In the genomic region with DNA sequence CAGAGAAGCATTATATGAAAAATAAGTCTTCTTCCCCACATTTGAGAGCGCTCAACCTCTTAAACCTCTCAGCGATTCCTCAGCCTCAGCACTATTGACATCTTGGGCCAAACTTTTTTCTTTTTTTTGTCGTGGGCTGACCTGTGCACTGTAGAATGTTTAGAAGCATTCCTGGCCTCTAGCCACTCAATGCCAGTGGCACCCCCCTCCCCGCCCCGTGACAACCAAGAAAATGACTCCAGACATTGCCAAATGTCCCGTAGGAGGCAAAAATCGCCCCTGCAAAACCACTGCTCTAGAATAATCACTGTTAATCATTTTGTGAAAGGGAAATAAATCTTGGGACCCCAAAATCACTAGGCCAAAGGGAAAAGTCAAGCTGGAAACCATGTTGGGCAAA, we compare ENCODE assay signal across 20 cellular contexts.
DNase-seq lines count a peak whose midpoint lies in the region; ATAC-seq, FAIRE-seq and TF ChIP-seq lines count a peak whose summit lies in the region.
"Had no signal": no experiment of that assay in that cellular context is flagged by ENCODE, and none has a peak within 500 bp of the region (broad histone marks: within the 10 kb centered on the region; RNA-seq: fewer than 3 reads in every experiment).

No MANE protein-coding gene starts in this region.

- no peak for TF ChIP-seq CTCF in A549 (IDR thresholded peaks at IDR 0.05)
- no peak for TF ChIP-seq CTCF in mesothelial cell of epicardium (IDR thresholded peaks at IDR 0.05; ENCODE audit: unreplicated experiment)

- H3K27ac ChIP-seq in A549, result peak overlapping the region; percentile 61 to 69
- H3K27ac ChIP-seq: HL-60 had no signal

- H3K4me3 Mint-ChIP-seq in IgD-negative memory B cell (peak overlapping the region in 3 of 4 donors; percentile 42 to 58 (median 54)), mesothelial cell of epicardium (no peak overlapping the region)
- H3K4me3 Mint-ChIP-seq: CD8-positive, alpha-beta T cell had no signal

- ATAC-seq in A549, result no peak
- ATAC-seq in HG02763 (IDR thresholded peaks at IDR 0.05; ENCODE audit: unreplicated experiment), result no peak
- no peak for ATAC-seq in GM18511 (IDR thresholded peaks at IDR 0.05; ENCODE audit: unreplicated experiment)
- ATAC-seq: CD8-positive, alpha-beta T cell had no signal

- H3K27me3 Mint-ChIP-seq in IgD-negative memory B cell, result no peaks in the 10 kb centered on the region
- H3K27me3 Mint-ChIP-seq in mesothelial cell of epicardium (ENCODE audit: low read depth), result no peaks in the 10 kb centered on the region

- no peaks in the 10 kb centered on the region for H3K9me3 ChIP-seq in A549
- H3K9me3 ChIP-seq: SK-N-SH had no signal

- H3K4me3 ChIP-seq in A549, result no peak overlapping the region

- peaks cover 1% of the 10 kb centered on the region for H3K36me3 Mint-ChIP-seq in IgD-negative memory B cell
- H3K36me3 Mint-ChIP-seq in mesothelial cell of epicardium, result no peaks in the 10 kb centered on the region
- H3K36me3 Mint-ChIP-seq: CD8-positive, alpha-beta T cell had no signal

- 89% methylated on average over 7 of the region's 7 CpGs for WGBS in A549 (ENCODE audit: missing lambda C conversion rate)

- CTCF ChIA-PET in A549 (lab: Yijun Ruan, JAX), result interaction anchor here (1.5 to 1.9 kb wide), 2 partner anchors 18 to 228 kb away, joined by 3 to 6 read pairs; no protein-coding TSS in a partner anchor

- no peak for TF ChIP-seq RAD21 in A549 (conservative IDR thresholded peaks at IDR 0.05 in 1 of 2, IDR thresholded peaks at IDR 0.05 in 1 of 2)

- TF ChIP-seq POLR2A in A549 (IDR thresholded peaks at IDR 0.05; ENCODE audit: low read length), result no peak

- H3K4me1 Mint-ChIP-seq in IgD-negative memory B cell (peaks cover 44 to 48% (median 44%) of the 10 kb centered on the region in 3 donors), mesothelial cell of epicardium (peaks cover 32% of the 10 kb centered on the region)

- 0 out of 3 replicates have a peak overlapping the region, but pooled peaks have one; percentile 42 for H3K4me2 ChIP-seq in A549
- H3K4me2 ChIP-seq: SK-N-SH had no signal

- no peak for TF ChIP-seq EP300 in A549 (IDR thresholded peaks at IDR 0.05)

- peaks cover 0 to 2% (median 0%) of the 10 kb centered on the region in 3 donors for H3K9me3 Mint-ChIP-seq in IgD-negative memory B cell
- H3K9me3 Mint-ChIP-seq in mesothelial cell of epicardium, result peaks cover 5% of the 10 kb centered on the region
- H3K9me3 Mint-ChIP-seq: CD8-positive, alpha-beta T cell had no signal

- H3K4me1 ChIP-seq in A549, result peaks cover 16% of the 10 kb centered on the region

- no peak for FAIRE-seq in A549 (lab: Jason Lieb, UNC)
- FAIRE-seq: endometrium, H54, keratinocyte had no signal

- POLR2A ChIA-PET in A549 (lab: Yijun Ruan, JAX), result no interaction called here

- peak overlapping the region; percentile 71 to 97 (median 88) for H3K27ac Mint-ChIP-seq in IgD-negative memory B cell
- peak overlapping the region; percentile 25 for H3K27ac Mint-ChIP-seq in mesothelial cell of epicardium
- H3K27ac Mint-ChIP-seq: CD8-positive, alpha-beta T cell had no signal

- DNase-seq in A549 (ENCODE audit: low read depth in 1 of 2, low spot score in 1 of 2), result no peak
- peak; percentile 29 for DNase-seq in astrocyte of the hippocampus (ENCODE audit: low read depth, low spot score)
- DNase-seq in mesothelial cell of epicardium (ENCODE audit: low spot score in 2 of 2, unreplicated experiment in 2 of 2), result no peak
- DNase-seq in NCI-H1417 treated with DMSO at 0.1 percent for 48 hours (lab: John Stamatoyannopoulos, UW), result no peak
- no peak for DNase-seq in activated T-cell treated with anti-CD3 and anti-CD28 coated beads, Interleukin-2, amount 50 U/mL, for 1 hour
- DNase-seq: activated naive CD4-positive, alpha-beta T cell; activated T-cell treated with anti-CD3 and anti-CD28 coated beads for 4 hours; aorta; CD8-positive, alpha-beta T cell; NCI-H774; retina; stimulated activated CD4-positive, alpha-beta T cell treated with anti-CD3 and anti-CD28 coated beads, Interleukin-12 subunit alpha, Interleukin-12 subunit beta, amount 100 ng/mL, for 4 hours had no signal

TF ChIP-seq in A549, 52 proteins besides CTCF, POLR2A, EP300 and RAD21:
- TF ChIP-seq, protein P1, sequence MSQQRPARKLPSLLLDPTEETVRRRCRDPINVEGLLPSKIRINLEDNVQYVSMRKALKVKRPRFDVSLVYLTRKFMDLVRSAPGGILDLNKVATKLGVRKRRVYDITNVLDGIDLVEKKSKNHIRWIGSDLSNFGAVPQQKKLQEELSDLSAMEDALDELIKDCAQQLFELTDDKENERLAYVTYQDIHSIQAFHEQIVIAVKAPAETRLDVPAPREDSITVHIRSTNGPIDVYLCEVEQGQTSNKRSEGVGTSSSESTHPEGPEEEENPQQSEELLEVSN (IDR thresholded peaks at IDR 0.05; ENCODE audit: borderline replicate concordance, low read depth), result no peak
- TF ChIP-seq HES2 (IDR thresholded peaks at IDR 0.05), result no peak
- no peak for TF ChIP-seq ATOH8 (CRISPR knock-in tag; IDR thresholded peaks at IDR 0.05; ENCODE audit: low read depth)
- TF ChIP-seq KDM5A (IDR thresholded peaks at IDR 0.05), result no peak
- TF ChIP-seq BCL3 (IDR thresholded peaks at IDR 0.05), result no peak
